In the genomic region with DNA sequence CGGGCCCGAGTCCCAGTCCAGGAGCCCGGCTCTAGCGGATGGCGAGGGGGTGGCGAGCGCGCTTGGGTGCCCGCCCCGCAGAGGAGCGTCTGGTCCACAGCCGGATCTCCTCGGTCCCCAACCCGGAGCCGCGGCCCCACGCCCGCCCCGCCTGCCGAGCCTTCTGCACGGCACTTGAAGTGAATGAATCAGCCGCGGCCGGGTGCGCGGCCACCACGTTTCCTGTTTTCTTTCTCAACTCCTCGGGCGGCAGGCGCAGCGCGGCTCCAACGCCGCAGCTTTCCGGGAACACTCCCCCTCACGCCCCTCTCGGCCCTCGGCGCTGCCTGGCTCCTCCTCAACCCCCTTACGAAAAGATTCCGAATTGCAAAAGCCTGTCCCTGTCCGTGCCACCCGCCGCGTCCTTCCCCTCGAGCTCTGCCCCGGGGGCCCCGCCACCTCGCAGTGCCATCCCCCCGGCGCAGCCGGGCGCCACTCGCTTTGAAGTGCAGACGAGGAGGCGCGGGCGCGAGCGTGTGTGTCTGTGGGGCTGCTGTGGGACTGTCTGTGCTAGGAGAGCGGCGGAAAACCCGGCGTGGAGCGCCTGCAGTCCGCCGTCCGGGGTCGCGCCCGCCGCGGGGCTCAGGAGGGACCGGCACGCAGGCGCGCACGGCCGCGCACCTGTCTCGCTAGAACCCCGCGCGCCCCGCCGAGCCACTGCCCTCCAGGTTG, we compare ENCODE assay signal across 8 cellular contexts.
DNase-seq lines count a peak whose midpoint lies in the region; ATAC-seq, FAIRE-seq and TF ChIP-seq lines count a peak whose summit lies in the region.

No MANE protein-coding gene starts in this region.

- H3K4me2 ChIP-seq in keratinocyte (ENCODE audit: control insufficient read depth, extremely low read depth, insufficient read depth, low read depth, low read length) = peak overlapping the region; percentile 72

- H3K36me3 ChIP-seq in ES-I3 (ENCODE audit: insufficient read depth, low read length) (no peaks in the 10 kb centered on the region), keratinocyte (ENCODE audit: control insufficient read depth in 2 of 2, extremely low read depth in 1 of 2, insufficient read depth in 2 of 2, low read length in 2 of 2) (no peaks in the 10 kb centered on the region)

- peak overlapping the region; percentile 67 for H2AFZ ChIP-seq in keratinocyte (ENCODE audit: control insufficient read depth, low read length)

- TF ChIP-seq CTCF in keratinocyte (optimal IDR thresholded peaks at IDR 0.05 in 1 of 3, IDR thresholded peaks at IDR 0.05 in 1 of 3, conservative IDR thresholded peaks at IDR 0.05 in 1 of 3; ENCODE audit: extremely low read depth in 1 of 3, insufficient read depth in 2 of 3, low read length in 3 of 3) = no peak
- no peak for TF ChIP-seq CTCF in D721Med (IDR thresholded peaks at IDR 0.05; ENCODE audit: insufficient read depth, missing control alignments)

- H3K27ac ChIP-seq in caudate nucleus (ENCODE audit: low read depth, low read length) (no peak overlapping the region), keratinocyte (ENCODE audit: control insufficient read depth, insufficient read depth, low read length) (no peak overlapping the region)

- H3K27me3 ChIP-seq in keratinocyte (ENCODE audit: control insufficient read depth, extremely low read depth, insufficient read depth, low read length) = peaks cover 5% of the 10 kb centered on the region

- H4K20me1 ChIP-seq in keratinocyte (ENCODE audit: control insufficient read depth, extremely low read depth, insufficient read depth, low read length) = no peaks in the 10 kb centered on the region

- DNase-seq in LoVo (ENCODE audit: low spot score) (peak; percentile 59), caudate nucleus (lab: John Stamatoyannopoulos, UW) (peak in 42 of 61 donors; percentile 3 to 67 (median 30)), keratinocyte (ENCODE audit: low read depth, low spot score) (no peak), D721Med (ENCODE audit: insufficient read length, low spot score) (no peak)
- DNase-seq in activated CD4-positive, CD25-positive, alpha-beta regulatory T cell treated with anti-CD3 and anti-CD28 coated beads, Interleukin-2, amount 50 U/mL, for 16 hours (ENCODE audit: low read depth, low spot score) = peak; percentile 52
- DNase-seq in stimulated activated CD4-positive, alpha-beta T cell treated with anti-CD3 and anti-CD28 coated beads, Interleukin-15, amount 100 ng/mL, for 48 hours (ENCODE audit: low read depth in 2 of 2) = peak; percentile 79 to 86

- H3K9me3 ChIP-seq in ES-I3 (ENCODE audit: control insufficient read depth, insufficient read depth, low read length) (no peaks in the 10 kb centered on the region), keratinocyte (ENCODE audit: control insufficient read depth, low read depth, low read length) (no peaks in the 10 kb centered on the region)

- H3K4me1 ChIP-seq in ES-I3 (ENCODE audit: insufficient read depth, low read length) (peaks cover 12% of the 10 kb centered on the region), keratinocyte (ENCODE audit: control insufficient read depth, extremely low read depth, insufficient read depth, low read length) (peaks cover 42% of the 10 kb centered on the region)

- dilution Hi-C loops in keratinocyte (cut with MboI; ENCODE audit: extremely low pct_ligation_motif_present, low sequenced_read_pairs) = no loop called here

- peak overlapping the region; percentile 66 for H3K9ac ChIP-seq in ES-I3 (ENCODE audit: low read depth, low read length)
- peak overlapping the region; percentile 71 for H3K9ac ChIP-seq in keratinocyte (ENCODE audit: control insufficient read depth, extremely low read depth, insufficient read depth, low read length)

- ATAC-seq in GM21825 (IDR thresholded peaks at IDR 0.05; ENCODE audit: unreplicated experiment) = peak; percentile 63

- FAIRE-seq in keratinocyte (lab: Jason Lieb, UNC) (no peak), D721Med (lab: Jason Lieb, UNC) (no peak)

- no peaks in the 10 kb centered on the region for H3K79me2 ChIP-seq in keratinocyte (ENCODE audit: control insufficient read depth, insufficient read depth, low read length)

- H3K4me3 ChIP-seq in keratinocyte (ENCODE audit: control insufficient read depth in 2 of 3, extremely low read depth in 1 of 3, insufficient read depth in 2 of 3, low read depth in 1 of 3, low read length in 3 of 3) = peak overlapping the region; percentile 52 to 67 (median 63)

- H3K9me1 ChIP-seq in keratinocyte (ENCODE audit: control insufficient read depth, extremely low read depth, insufficient read depth, low read length) = no peaks in the 10 kb centered on the region

Comparison
In these comparisons a context has a peak if more than half of its experiments do, and no peak if none do; other contexts are left out.
1. DNase-seq: peak in LoVo (single experiment), activated CD4-positive, CD25-positive, alpha-beta regulatory T cell treated with anti-CD3 and anti-CD28 coated beads, Interleukin-2, amount 50 U/mL, for 16 hours (single experiment), caudate nucleus (42 of 61) and stimulated activated CD4-positive, alpha-beta T cell treated with anti-CD3 and anti-CD28 coated beads, Interleukin-15, amount 100 ng/mL, for 48 hours (2 of 2); none in keratinocyte (single experiment) and D721Med (single experiment).